Comparison of ENCODE assay signal across 19 cellular contexts in the genomic region with DNA sequence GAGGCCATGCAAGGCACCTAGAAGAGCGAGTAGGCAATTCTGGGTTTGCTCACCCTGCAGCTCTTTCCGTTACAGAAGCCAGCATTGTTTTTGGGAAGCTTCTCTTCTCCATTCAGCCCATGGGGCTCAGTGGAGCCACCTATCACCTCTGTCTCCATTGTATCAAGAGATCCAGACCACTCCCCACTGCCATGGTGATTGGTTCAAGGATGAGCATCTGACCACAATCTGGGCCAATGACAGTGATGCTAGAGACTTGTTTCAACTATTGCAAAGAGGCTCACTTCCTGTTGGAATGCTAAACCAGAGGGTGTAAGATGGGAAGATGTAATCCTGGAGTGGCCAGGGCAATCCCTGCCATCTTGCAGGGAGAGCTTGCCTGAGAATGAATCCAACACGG. TPM values are rescaled to one million over a fixed set of nuclear protein-coding genes. Genes with fewer than 3 reads are reported as not detected.
A peak's percentile ranks its signal among the peaks of the same experiment; 100 is the strongest.
DNase-seq lines count a peak whose midpoint lies in the region; ATAC-seq lines count a peak whose summit lies in the region.
"Had no signal": no experiment of that assay in that cellular context is flagged by ENCODE, and none has a peak within 500 bp of the region (broad histone marks: within the 10 kb centered on the region; RNA-seq: fewer than 3 reads in every experiment).

No MANE protein-coding gene starts in this region.

- H4K20me1 ChIP-seq in Karpas-422 (ENCODE audit: insufficient read depth, low read depth, low read length): no peaks in the 10 kb centered on the region

- H3K36me3 ChIP-seq in Karpas-422 (ENCODE audit: insufficient read depth, low read length): no peaks in the 10 kb centered on the region
- H3K36me3 ChIP-seq: esophagus muscularis mucosa, tibial artery had no signal

- no peaks in the 10 kb centered on the region for H3K9me3 ChIP-seq in Karpas-422 (ENCODE audit: low read length)
- H3K9me3 ChIP-seq: esophagus muscularis mucosa, tibial artery had no signal

- DNase-seq in DMS53 (lab: John Stamatoyannopoulos, UW): peak; percentile 26
- no peak for DNase-seq in DMS53 treated with DMSO at 0.1 percent for 48 hours (lab: John Stamatoyannopoulos, UW; ENCODE audit: unreplicated experiment)
- DNase-seq in Karpas-422: peak; percentile 65
- DNase-seq in SW480 (ENCODE audit: low spot score): peak; percentile 40
- DNase-seq in iPS DF 4.7 (ENCODE audit: extremely low read depth, low spot score): peak; percentile 33
- no peak for DNase-seq in NCI-H1092 (lab: John Stamatoyannopoulos, UW)
- no peak for DNase-seq in hippocampal formation (lab: John Stamatoyannopoulos, UW)
- DNase-seq: 8988T; activated naive CD8-positive, alpha-beta T cell treated with anti-CD3 and anti-CD28 coated beads, Interleukin-2, amount 10 ng/mL, durations not matched to agents 7 days and 5 days; GM23248; midbrain; NCI-H1105; tibial artery had no signal

- peak overlapping the region; percentile 53; the same call in 1 of the 2 replicates for H2AFZ ChIP-seq in Karpas-422 (ENCODE audit: low read length)
- H2AFZ ChIP-seq: GM23248, parathyroid adenoma had no signal

- H3K9ac ChIP-seq in Karpas-422 (ENCODE audit: low read length): no peak overlapping the region
- H3K9ac ChIP-seq: GM23248, parathyroid adenoma had no signal

- no peak overlapping the region for H3K27ac ChIP-seq in Karpas-422 (ENCODE audit: low read length)
- H3K27ac ChIP-seq: esophagus muscularis mucosa, GM23248, HL-60, parathyroid adenoma, SK-N-MC, tibial artery had no signal

- H3K79me2 ChIP-seq in Karpas-422 (ENCODE audit: low read length): no peaks in the 10 kb centered on the region
- H3K79me2 ChIP-seq: parathyroid adenoma had no signal

- no peaks in the 10 kb centered on the region; the same call in 1 of the 2 replicates for H3K9me2 ChIP-seq in Karpas-422 (replicated peaks; ENCODE audit: insufficient read depth, low read length)

- no peak for ATAC-seq in GM18519 (IDR thresholded peaks at IDR 0.05; ENCODE audit: low FRiP score, unreplicated experiment)
- ATAC-seq: activated CD4-positive, CD25-positive, alpha-beta regulatory T cell treated with anti-CD3 and anti-CD28 coated beads, Interleukin-2, amount 50 U/mL, for 24 hours had no signal

- peak overlapping the region; percentile 20 for H3K4me2 ChIP-seq in Karpas-422 (ENCODE audit: low read depth, low read length, poor library complexity, severe bottlenecking)

- H3K27me3 ChIP-seq in Karpas-422 (ENCODE audit: low read length): no peaks in the 10 kb centered on the region

- peaks cover 17% of the 10 kb centered on the region for H3K4me1 ChIP-seq in Karpas-422 (ENCODE audit: low read length)
- H3K4me1 ChIP-seq: esophagus muscularis mucosa, parathyroid adenoma, tibial artery had no signal

- H3K4me3 ChIP-seq in Karpas-422 (ENCODE audit: low read length): no peak overlapping the region
- H3K4me3 ChIP-seq: esophagus muscularis mucosa, GM23248, SK-N-MC, tibial artery had no signal

RNA-seq across cellular contexts. Expression of a gene that starts 6.6 kb away (rescaled TPM):
- 1.2 and 1.4 TPM in 2 replicates for total RNA-seq in Karpas-422 (2014; rRNA removed; shearing (Covaris generic); ENCODE audit: low replicate concordance)
- total RNA-seq: activated naive CD8-positive, alpha-beta T cell treated with anti-CD3 and anti-CD28 coated beads, Interleukin-2, amount 10 ng/mL, durations not matched to agents 7 days and 5 days; esophagus muscularis mucosa; GM23248 had no signal

RNA-seq across cellular contexts. Expression of a gene that starts 9.9 kb away (rescaled TPM):
- total RNA-seq in Karpas-422 (2014; rRNA removed; shearing (Covaris generic); ENCODE audit: low replicate concordance): 50.4 and 54.9 TPM in 2 replicates

Comparison
In these comparisons a context has a peak if more than half of its experiments do, and no peak if none do; other contexts are left out.
1. DNase-seq: peak in DMS53 (single experiment), Karpas-422 (single experiment), SW480 (single experiment) and iPS DF 4.7 (single experiment); none in DMS53 treated with DMSO at 0.1 percent for 48 hours (single experiment), NCI-H1092 (single experiment) and hippocampal formation (0 of 2).